ENCODE assay signal across 17 cellular contexts in the genomic region with DNA sequence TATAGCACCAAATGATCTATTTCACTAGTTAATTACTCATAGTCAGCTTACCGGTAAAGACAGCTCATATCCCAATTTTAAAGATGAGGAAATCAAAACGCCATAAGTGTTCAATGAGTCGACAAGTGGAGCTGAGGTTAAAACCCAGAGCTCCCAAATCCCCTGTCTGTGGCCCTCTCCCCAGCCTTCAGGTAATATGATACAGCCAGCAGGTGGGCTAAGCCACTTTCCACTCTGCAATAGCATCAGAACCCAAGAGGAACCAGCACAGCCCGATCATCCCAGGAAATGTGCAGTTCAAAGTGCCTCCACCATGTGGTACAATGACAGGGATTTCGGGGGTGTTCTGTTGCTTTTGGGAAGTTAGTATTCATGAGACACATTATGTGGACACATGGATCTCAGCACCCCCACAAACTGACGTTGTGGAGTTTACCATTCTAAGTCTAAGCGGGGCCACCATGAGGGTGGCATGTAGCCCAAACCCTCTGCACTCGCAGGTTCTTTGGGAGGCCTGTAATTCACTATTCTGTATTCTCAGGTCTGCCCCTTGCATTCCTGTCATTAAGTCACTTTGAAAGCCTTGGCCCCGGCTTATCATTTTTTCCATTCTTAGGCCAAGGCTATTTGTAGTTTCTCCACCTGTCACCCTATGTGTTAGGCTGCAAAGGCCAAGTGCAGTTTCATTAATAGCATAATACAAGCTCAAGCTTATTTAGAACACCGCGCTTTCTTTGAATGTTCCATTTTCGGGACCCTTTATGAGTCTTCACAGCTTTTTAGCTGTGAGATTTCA. TPM values are rescaled to one million over a fixed set of nuclear protein-coding genes. Genes with fewer than 3 reads are reported as not detected.
"Had no signal": no experiment of that assay in that cellular context is flagged by ENCODE, and none has a peak within 500 bp of the region (broad histone marks: within the 10 kb centered on the region; RNA-seq: fewer than 3 reads in every experiment).

No MANE protein-coding gene starts in this region.

- H3K27ac Mint-ChIP-seq: activated naive CD4-positive, alpha-beta T cell treated with anti-CD3 and anti-CD28 coated beads, Interleukin-2, amount 10 ng/mL, durations not matched to agents 7 days and 5 days; immature natural killer cell; stimulated activated memory B cell treated with anti-CD40 and anti-IgM and Interleukin-4, amounts not matched to agents 10 μg/mL and 1 μg/mL and 100 μg/mL, for 72 hours; T-cell had no signal

- DNase-seq: activated CD4-positive, alpha-beta T cell treated with anti-CD3 and anti-CD28 coated beads for 1 hour; activated CD4-positive, alpha-beta T cell treated with anti-CD3 and anti-CD28 coated beads, Interleukin-2, amount 50 U/mL, for 4 hours; activated naive CD4-positive, alpha-beta T cell treated with anti-CD3 and anti-CD28 coated beads, Interleukin-2, amount 10 ng/mL, durations not matched to agents 7 days and 5 days; hippocampal formation; immature natural killer cell; midbrain; naive B cell; ovary; stimulated activated CD4-positive, alpha-beta T cell treated with anti-CD3 and anti-CD28 coated beads, Interleukin-2, amount 100 ng/mL, for 48 hours; T-cell; T1000; tibial artery had no signal

- H3K27me3 ChIP-seq: ovary, tibial artery had no signal

- H3K27ac ChIP-seq: ovary, tibial artery had no signal

- H3K4me1 Mint-ChIP-seq: immature natural killer cell had no signal

- H3K4me3 Mint-ChIP-seq: activated naive CD4-positive, alpha-beta T cell treated with anti-CD3 and anti-CD28 coated beads, Interleukin-2, amount 10 ng/mL, durations not matched to agents 7 days and 5 days; immature natural killer cell; naive B cell; stimulated activated memory B cell treated with anti-CD40 and anti-IgM and Interleukin-4, amounts not matched to agents 10 μg/mL and 1 μg/mL and 100 μg/mL, for 72 hours; T-cell had no signal

- H3K4me3 ChIP-seq: lung, ovary, tibial artery had no signal

- H3K36me3 Mint-ChIP-seq: activated naive CD4-positive, alpha-beta T cell treated with anti-CD3 and anti-CD28 coated beads, Interleukin-2, amount 10 ng/mL, durations not matched to agents 7 days and 5 days; immature natural killer cell; stimulated activated memory B cell treated with anti-CD40 and anti-IgM and Interleukin-4, amounts not matched to agents 10 μg/mL and 1 μg/mL and 100 μg/mL, for 72 hours; T-cell had no signal

- H3K36me3 ChIP-seq: ovary, tibial artery had no signal

- ATAC-seq: stimulated activated memory B cell treated with anti-CD40 and anti-IgM and Interleukin-4, amounts not matched to agents 10 μg/mL and 1 μg/mL and 100 μg/mL, for 72 hours; T-cell had no signal

- H3K9me3 Mint-ChIP-seq: activated naive CD4-positive, alpha-beta T cell treated with anti-CD3 and anti-CD28 coated beads, Interleukin-2, amount 10 ng/mL, durations not matched to agents 7 days and 5 days; immature natural killer cell; stimulated activated memory B cell treated with anti-CD40 and anti-IgM and Interleukin-4, amounts not matched to agents 10 μg/mL and 1 μg/mL and 100 μg/mL, for 72 hours; T-cell had no signal

- FAIRE-seq: astrocyte, endometrium, urothelium cell line had no signal

- H3K9me3 ChIP-seq: ovary, tibial artery had no signal

RNA-seq across cellular contexts. Expression of a gene that starts 26.3 kb away (rescaled TPM):
- polyA plus RNA-seq: immature natural killer cell had no signal
